In the genomic region with DNA sequence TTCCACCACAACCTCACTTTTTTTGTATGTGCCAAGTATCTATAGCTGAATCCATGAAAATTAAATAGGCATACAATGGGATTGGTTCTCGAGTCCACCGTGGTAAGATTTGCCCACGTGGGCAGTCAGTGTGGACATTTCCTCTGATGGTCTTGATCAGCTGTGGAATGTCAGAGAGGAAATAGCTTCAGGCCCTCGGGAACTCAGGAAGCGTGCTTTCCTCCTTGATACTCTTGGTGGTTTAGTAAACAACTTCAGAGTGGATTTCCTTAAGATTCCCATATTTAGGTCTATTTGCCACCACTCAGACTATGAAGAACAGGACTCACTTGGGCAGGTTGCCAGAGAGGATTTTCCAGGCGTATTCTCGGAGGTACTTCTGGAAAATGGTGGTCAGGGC, we compare ENCODE assay signal across 20 cellular contexts.
DNase-seq lines count a peak whose midpoint lies in the region; ATAC-seq and TF ChIP-seq lines count a peak whose summit lies in the region.
"Had no signal": no experiment of that assay in that cellular context is flagged by ENCODE, and none has a peak within 500 bp of the region (broad histone marks: within the 10 kb centered on the region; RNA-seq: fewer than 3 reads in every experiment).

No MANE protein-coding gene starts in this region.

- no peak for TF ChIP-seq POLR2A in body of pancreas (IDR thresholded peaks at IDR 0.05)

- ATAC-seq in body of pancreas (peak; percentile 23), GM18519 (IDR thresholded peaks at IDR 0.05; ENCODE audit: low FRiP score, unreplicated experiment) (no peak)
- ATAC-seq: HCT116, K562 had no signal

- H3K9ac ChIP-seq in BLaER1 treated with 17β-estradiol and CSF1 and Interleukin-3, amounts not matched to agents 10 nM and 100 nM: no peak overlapping the region
- no peak overlapping the region for H3K9ac ChIP-seq in parathyroid adenoma
- H3K9ac ChIP-seq in Karpas-422 (ENCODE audit: low read length): no peak overlapping the region

- H3K27ac ChIP-seq in BLaER1 treated with 17β-estradiol and CSF1 and Interleukin-3, amounts not matched to agents 10 nM and 100 nM: peak overlapping the region in 2 of 11 experiments; percentile 11 to 25; a peak in 2 of 22 replicates
- H3K27ac ChIP-seq in body of pancreas (no peak overlapping the region), parathyroid adenoma (peak overlapping the region; percentile 45), Karpas-422 (ENCODE audit: low read length) (no peak overlapping the region)
- H3K27ac ChIP-seq: HL-60 had no signal

- TF ChIP-seq CTCF in body of pancreas (IDR thresholded peaks at IDR 0.05): no peak
- TF ChIP-seq CTCF in parathyroid adenoma (IDR thresholded peaks at IDR 0.05): no peak

- H3K79me2 ChIP-seq in parathyroid adenoma (no peaks in the 10 kb centered on the region), Karpas-422 (ENCODE audit: low read length) (no peaks in the 10 kb centered on the region)

- H3K27me3 ChIP-seq in BLaER1 treated with 17β-estradiol and CSF1 and Interleukin-3, amounts not matched to agents 10 nM and 100 nM: no peaks in the 10 kb centered on the region
- no peaks in the 10 kb centered on the region for H3K27me3 ChIP-seq in body of pancreas
- H3K27me3 ChIP-seq in parathyroid adenoma (ENCODE audit: control insufficient read depth, insufficient read depth, low read length): no peaks in the 10 kb centered on the region
- no peaks in the 10 kb centered on the region for H3K27me3 ChIP-seq in Karpas-422 (ENCODE audit: low read length)

- H3K4me2 ChIP-seq in BLaER1 treated with 17β-estradiol and CSF1 and Interleukin-3, amounts not matched to agents 10 nM and 100 nM: peak overlapping the region in 6 of 11 experiments; percentile 16 to 91 (median 83); a peak in 10 of 22 replicates
- no peak overlapping the region for H3K4me2 ChIP-seq in parathyroid adenoma (ENCODE audit: low read length)
- H3K4me2 ChIP-seq in Karpas-422 (ENCODE audit: low read depth, low read length, poor library complexity, severe bottlenecking): no peak overlapping the region

- WGBS in body of pancreas, 2 donors: 86 to 88% methylated on average over 7 of the region's 7 CpGs

- intact Hi-C loops in body of pancreas (cut with DNase I): no loop called here
- intact Hi-C loops in head of caudate nucleus (cut with DNase I): loop anchor here (10.0 kb wide), 1 partner anchor 133 kb away; no protein-coding TSS in a partner anchor

- peaks cover 29 to 100% (median 66%) of the 10 kb centered on the region in 11 experiments for H3K36me3 ChIP-seq in BLaER1 treated with 17β-estradiol and CSF1 and Interleukin-3, amounts not matched to agents 10 nM and 100 nM
- H3K36me3 ChIP-seq in body of pancreas (replicated peaks in 1 of 2; ENCODE audit: insufficient read depth in 1 of 2, low read depth in 2 of 2) (peaks cover 0 to 15% of the 10 kb centered on the region in 2 donors), parathyroid adenoma (ENCODE audit: control insufficient read depth, insufficient read depth, low read length) (no peaks in the 10 kb centered on the region), Karpas-422 (ENCODE audit: insufficient read depth, low read length) (peaks cover 2% of the 10 kb centered on the region; the same call in 1 of the 2 replicates)

- DNase-seq in body of pancreas: peak in 1 of 4 donors; percentile 16
- DNase-seq in glomerular endothelial cell (ENCODE audit: extremely low read depth, low read depth, low spot score): peak; percentile 95
- DNase-seq in head of caudate nucleus: no peak
- DNase-seq in Karpas-422: no peak
- DNase-seq in T1000 (lab: John Stamatoyannopoulos, UW): no peak
- DNase-seq: Caco-2; DMS53; NCI-H146; NCI-H2107; NCI-H345; NCI-H526 treated with DMSO at 0.1 percent for 48 hours; NK-92 treated with Interleukin-12 subunit alpha and Interleukin-12 subunit beta, amount 100 ng/mL, for 24 hours; OCI-M1; RPMI8226 had no signal

- H4K20me1 ChIP-seq in BLaER1 treated with 17β-estradiol and CSF1 and Interleukin-3, amounts not matched to agents 10 nM and 100 nM: no peaks in the 10 kb centered on the region; a peak in 1 of 22 replicates
- H4K20me1 ChIP-seq in Karpas-422 (ENCODE audit: insufficient read depth, low read depth, low read length): no peaks in the 10 kb centered on the region

- no peak overlapping the region for H2AFZ ChIP-seq in parathyroid adenoma
- no peak overlapping the region for H2AFZ ChIP-seq in Karpas-422 (ENCODE audit: low read length)

- H3K9me3 ChIP-seq in BLaER1 treated with 17β-estradiol and CSF1 and Interleukin-3, amounts not matched to agents 10 nM and 100 nM (replicated peaks in 1 of 11): peaks cover 0 to 11% (median 0%) of the 10 kb centered on the region in 11 experiments; a peak in 5 of 22 replicates
- H3K9me3 ChIP-seq in body of pancreas (no peaks in the 10 kb centered on the region), parathyroid adenoma (ENCODE audit: control insufficient read depth, low read length) (no peaks in the 10 kb centered on the region), Karpas-422 (ENCODE audit: low read length) (no peaks in the 10 kb centered on the region)
- H3K9me3 ChIP-seq: Caco-2 had no signal

- no peak overlapping the region for H3K4me3 ChIP-seq in BLaER1 treated with 17β-estradiol and CSF1 and Interleukin-3, amounts not matched to agents 10 nM and 100 nM
- H3K4me3 ChIP-seq in body of pancreas: no peak overlapping the region
- H3K4me3 ChIP-seq in parathyroid adenoma (ENCODE audit: low read depth, low read length): no peak overlapping the region
- no peak overlapping the region for H3K4me3 ChIP-seq in Karpas-422 (ENCODE audit: low read length)
- H3K4me3 ChIP-seq: K562 had no signal

- peaks cover 0 to 65% (median 37%) of the 10 kb centered on the region in 10 experiments; a peak in 17 of 20 replicates for H3K4me1 ChIP-seq in BLaER1 treated with 17β-estradiol and CSF1 and Interleukin-3, amounts not matched to agents 10 nM and 100 nM
- H3K4me1 ChIP-seq in body of pancreas (no peaks in the 10 kb centered on the region), parathyroid adenoma (no peaks in the 10 kb centered on the region), Karpas-422 (ENCODE audit: low read length) (no peaks in the 10 kb centered on the region)
- H3K4me1 ChIP-seq: Caco-2 had no signal

- H3K9me2 ChIP-seq in Karpas-422 (replicated peaks; ENCODE audit: insufficient read depth, low read length): no peaks in the 10 kb centered on the region

Comparison
In these comparisons a context has a peak if more than half of its experiments do, and no peak if none do; other contexts are left out.
1. H3K4me2 ChIP-seq: peak in BLaER1 treated with 17β-estradiol and CSF1 and Interleukin-3, amounts not matched to agents 10 nM and 100 nM (6 of 11); none in parathyroid adenoma (single experiment) and Karpas-422 (single experiment).